ENCODE assay signal across 1 cellular context in the genomic region with DNA sequence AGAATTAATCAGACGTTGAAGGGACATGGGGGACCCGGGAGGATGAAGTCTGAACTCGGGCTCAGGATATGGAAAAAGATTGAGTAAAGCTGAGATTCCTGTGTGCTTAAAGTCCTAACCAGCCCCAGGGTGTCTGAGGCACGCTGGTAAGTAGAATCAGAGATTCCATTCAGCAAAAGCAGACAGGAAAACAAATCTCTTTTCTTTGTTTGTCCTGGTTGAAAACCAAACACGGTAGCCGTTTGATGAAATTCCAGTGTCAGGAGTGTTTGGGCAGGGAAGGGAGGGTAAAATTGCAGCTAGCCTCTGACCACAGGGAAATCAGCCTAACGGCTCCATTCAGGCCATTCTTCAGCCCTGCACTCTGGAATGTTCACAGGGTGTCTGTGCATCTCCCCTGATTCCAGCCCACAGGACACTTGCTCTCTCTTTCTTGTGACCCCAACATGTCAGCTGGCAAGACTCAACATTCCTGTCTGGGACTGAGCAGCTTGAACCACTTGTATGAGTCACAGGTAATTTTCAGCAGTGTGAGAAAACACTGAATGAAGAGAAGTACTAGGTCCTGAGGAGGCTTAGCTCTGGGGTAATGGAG.
A peak's percentile ranks its signal among the peaks of the same experiment; 100 is the strongest.
TF ChIP-seq lines count a peak whose summit lies in the region.

No MANE protein-coding gene starts in this region.

TF ChIP-seq in SK-N-SH, 30 proteins besides CTCF, POLR2A, EP300 and RAD21 (continued from another document):
- TF ChIP-seq, protein P1, sequence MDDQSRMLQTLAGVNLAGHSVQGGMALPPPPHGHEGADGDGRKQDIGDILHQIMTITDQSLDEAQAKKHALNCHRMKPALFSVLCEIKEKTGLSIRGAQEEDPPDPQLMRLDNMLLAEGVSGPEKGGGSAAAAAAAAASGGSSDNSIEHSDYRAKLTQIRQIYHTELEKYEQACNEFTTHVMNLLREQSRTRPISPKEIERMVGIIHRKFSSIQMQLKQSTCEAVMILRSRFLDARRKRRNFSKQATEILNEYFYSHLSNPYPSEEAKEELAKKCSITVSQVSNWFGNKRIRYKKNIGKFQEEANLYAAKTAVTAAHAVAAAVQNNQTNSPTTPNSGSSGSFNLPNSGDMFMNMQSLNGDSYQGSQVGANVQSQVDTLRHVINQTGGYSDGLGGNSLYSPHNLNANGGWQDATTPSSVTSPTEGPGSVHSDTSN (IDR thresholded peaks at IDR 0.05), result peak; percentile 63
- peak; percentile 24; the same call in 1 of the 2 replicates for TF ChIP-seq POLR2AphosphoS5 (IDR thresholded peaks at IDR 0.05; ENCODE audit: low read depth, low read length)
- TF ChIP-seq, protein P2, sequence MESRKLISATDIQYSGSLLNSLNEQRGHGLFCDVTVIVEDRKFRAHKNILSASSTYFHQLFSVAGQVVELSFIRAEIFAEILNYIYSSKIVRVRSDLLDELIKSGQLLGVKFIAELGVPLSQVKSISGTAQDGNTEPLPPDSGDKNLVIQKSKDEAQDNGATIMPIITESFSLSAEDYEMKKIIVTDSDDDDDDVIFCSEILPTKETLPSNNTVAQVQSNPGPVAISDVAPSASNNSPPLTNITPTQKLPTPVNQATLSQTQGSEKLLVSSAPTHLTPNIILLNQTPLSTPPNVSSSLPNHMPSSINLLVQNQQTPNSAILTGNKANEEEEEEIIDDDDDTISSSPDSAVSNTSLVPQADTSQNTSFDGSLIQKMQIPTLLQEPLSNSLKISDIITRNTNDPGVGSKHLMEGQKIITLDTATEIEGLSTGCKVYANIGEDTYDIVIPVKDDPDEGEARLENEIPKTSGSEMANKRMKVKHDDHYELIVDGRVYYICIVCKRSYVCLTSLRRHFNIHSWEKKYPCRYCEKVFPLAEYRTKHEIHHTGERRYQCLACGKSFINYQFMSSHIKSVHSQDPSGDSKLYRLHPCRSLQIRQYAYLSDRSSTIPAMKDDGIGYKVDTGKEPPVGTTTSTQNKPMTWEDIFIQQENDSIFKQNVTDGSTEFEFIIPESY (IDR thresholded peaks at IDR 0.05; ENCODE audit: borderline replicate concordance, low read depth), result no peak
- TF ChIP-seq, protein P3, sequence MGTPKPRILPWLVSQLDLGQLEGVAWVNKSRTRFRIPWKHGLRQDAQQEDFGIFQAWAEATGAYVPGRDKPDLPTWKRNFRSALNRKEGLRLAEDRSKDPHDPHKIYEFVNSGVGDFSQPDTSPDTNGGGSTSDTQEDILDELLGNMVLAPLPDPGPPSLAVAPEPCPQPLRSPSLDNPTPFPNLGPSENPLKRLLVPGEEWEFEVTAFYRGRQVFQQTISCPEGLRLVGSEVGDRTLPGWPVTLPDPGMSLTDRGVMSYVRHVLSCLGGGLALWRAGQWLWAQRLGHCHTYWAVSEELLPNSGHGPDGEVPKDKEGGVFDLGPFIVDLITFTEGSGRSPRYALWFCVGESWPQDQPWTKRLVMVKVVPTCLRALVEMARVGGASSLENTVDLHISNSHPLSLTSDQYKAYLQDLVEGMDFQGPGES (IDR thresholded peaks at IDR 0.05; ENCODE audit: low read depth, low read length), result no peak
- TF ChIP-seq, protein P4, sequence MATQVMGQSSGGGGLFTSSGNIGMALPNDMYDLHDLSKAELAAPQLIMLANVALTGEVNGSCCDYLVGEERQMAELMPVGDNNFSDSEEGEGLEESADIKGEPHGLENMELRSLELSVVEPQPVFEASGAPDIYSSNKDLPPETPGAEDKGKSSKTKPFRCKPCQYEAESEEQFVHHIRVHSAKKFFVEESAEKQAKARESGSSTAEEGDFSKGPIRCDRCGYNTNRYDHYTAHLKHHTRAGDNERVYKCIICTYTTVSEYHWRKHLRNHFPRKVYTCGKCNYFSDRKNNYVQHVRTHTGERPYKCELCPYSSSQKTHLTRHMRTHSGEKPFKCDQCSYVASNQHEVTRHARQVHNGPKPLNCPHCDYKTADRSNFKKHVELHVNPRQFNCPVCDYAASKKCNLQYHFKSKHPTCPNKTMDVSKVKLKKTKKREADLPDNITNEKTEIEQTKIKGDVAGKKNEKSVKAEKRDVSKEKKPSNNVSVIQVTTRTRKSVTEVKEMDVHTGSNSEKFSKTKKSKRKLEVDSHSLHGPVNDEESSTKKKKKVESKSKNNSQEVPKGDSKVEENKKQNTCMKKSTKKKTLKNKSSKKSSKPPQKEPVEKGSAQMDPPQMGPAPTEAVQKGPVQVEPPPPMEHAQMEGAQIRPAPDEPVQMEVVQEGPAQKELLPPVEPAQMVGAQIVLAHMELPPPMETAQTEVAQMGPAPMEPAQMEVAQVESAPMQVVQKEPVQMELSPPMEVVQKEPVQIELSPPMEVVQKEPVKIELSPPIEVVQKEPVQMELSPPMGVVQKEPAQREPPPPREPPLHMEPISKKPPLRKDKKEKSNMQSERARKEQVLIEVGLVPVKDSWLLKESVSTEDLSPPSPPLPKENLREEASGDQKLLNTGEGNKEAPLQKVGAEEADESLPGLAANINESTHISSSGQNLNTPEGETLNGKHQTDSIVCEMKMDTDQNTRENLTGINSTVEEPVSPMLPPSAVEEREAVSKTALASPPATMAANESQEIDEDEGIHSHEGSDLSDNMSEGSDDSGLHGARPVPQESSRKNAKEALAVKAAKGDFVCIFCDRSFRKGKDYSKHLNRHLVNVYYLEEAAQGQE (IDR thresholded peaks at IDR 0.05; ENCODE audit: low read depth, low read length), result no peak
- TF ChIP-seq JUND (IDR thresholded peaks at IDR 0.05), result peak; percentile 58; the same call in 1 of the 2 replicates
- no peak for TF ChIP-seq SMC3 (IDR thresholded peaks at IDR 0.05; ENCODE audit: low read depth, low read length)
- TF ChIP-seq NFIC (IDR thresholded peaks at IDR 0.05; ENCODE audit: borderline replicate concordance), result peak; percentile 49; the same call in 1 of the 2 replicates
- peak; percentile 76; the same call in 1 of the 2 replicates for TF ChIP-seq TCF12 (IDR thresholded peaks at IDR 0.05)
- no peak for TF ChIP-seq TAF1 (IDR thresholded peaks at IDR 0.05; ENCODE audit: borderline replicate concordance, low read depth, low read length)
- TF ChIP-seq FOXJ3 (CRISPR knock-in tag; IDR thresholded peaks at IDR 0.05), result no peak
- TF ChIP-seq FOSL2 (IDR thresholded peaks at IDR 0.05; ENCODE audit: borderline replicate concordance, low read depth), result peak; percentile 68; the same call in 1 of the 2 replicates
- no peak for TF ChIP-seq NRF1 (IDR thresholded peaks at IDR 0.05; ENCODE audit: low read depth, low read length)
- TF ChIP-seq ELF1 (IDR thresholded peaks at IDR 0.05), result no peak
- no peak for TF ChIP-seq MXI1 (IDR thresholded peaks at IDR 0.05; ENCODE audit: low read depth, low read length)
